Comparison of ENCODE assay signal across 21 cellular contexts in the genomic region with DNA sequence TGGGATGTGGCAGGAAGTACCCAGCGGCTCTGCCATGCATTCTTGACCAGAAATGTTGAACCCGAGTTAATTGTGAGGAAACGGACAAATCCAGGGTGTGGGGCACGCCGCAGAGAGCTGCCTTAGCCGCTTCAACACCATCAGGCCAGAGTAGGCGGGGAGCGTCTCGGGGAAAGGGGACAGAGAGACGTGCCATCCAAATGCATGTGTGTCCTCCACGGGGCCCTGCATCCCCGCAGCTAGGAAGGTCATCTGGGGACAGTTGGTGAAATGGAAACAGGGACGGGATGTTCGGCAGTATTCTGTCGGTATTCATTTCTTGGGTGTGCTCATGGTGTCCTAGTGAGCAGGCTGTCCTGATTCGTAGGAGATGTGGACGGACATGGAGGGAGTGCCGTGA.
"Had no signal": no experiment of that assay in that cellular context is flagged by ENCODE, and none has a peak within 500 bp of the region (broad histone marks: within the 10 kb centered on the region; RNA-seq: fewer than 3 reads in every experiment).

No MANE protein-coding gene starts in this region.

- H3K27ac ChIP-seq: colonic mucosa, foreskin keratinocyte, left lung, neutrophil, parathyroid adenoma, skin epidermis, tibial nerve had no signal

- H3K4me1 ChIP-seq: colonic mucosa, foreskin keratinocyte, left lung had no signal

- H3K27me3 ChIP-seq: colonic mucosa, foreskin keratinocyte, left lung, neutrophil, tibial nerve had no signal

- H3K36me3 ChIP-seq: colonic mucosa, neutrophil had no signal

- H2AFZ ChIP-seq: parathyroid adenoma had no signal

- H3K4me3 Mint-ChIP-seq: activated CD4-positive, alpha-beta memory T cell treated with anti-CD3 and anti-CD28 coated beads for 36 hours; activated naive CD8-positive, alpha-beta T cell treated with anti-CD3 and anti-CD28 coated beads, Interleukin-2, amount 10 ng/mL, durations not matched to agents 7 days and 5 days; activated T-helper 17 cell treated with anti-CD3 and anti-CD28 coated beads, Interleukin-2, amount 50 U/mL, for 72 hours; naive thymus-derived CD8-positive, alpha-beta T cell; stimulated activated naive CD8-positive, alpha-beta T cell treated with anti-CD3 and anti-CD28 coated beads, Interleukin-15, Interleukin-2, amounts not matched to agents 100 ng/mL and 50 ng/mL, for 24 hours; WTC11 had no signal

- H3K27me3 Mint-ChIP-seq: activated CD4-positive, alpha-beta memory T cell treated with anti-CD3 and anti-CD28 coated beads for 36 hours; activated naive CD8-positive, alpha-beta T cell treated with anti-CD3 and anti-CD28 coated beads, Interleukin-2, amount 10 ng/mL, durations not matched to agents 7 days and 5 days; activated T-helper 17 cell treated with anti-CD3 and anti-CD28 coated beads, Interleukin-2, amount 50 U/mL, for 72 hours; naive thymus-derived CD8-positive, alpha-beta T cell; stimulated activated naive CD8-positive, alpha-beta T cell treated with anti-CD3 and anti-CD28 coated beads, Interleukin-15, Interleukin-2, amounts not matched to agents 100 ng/mL and 50 ng/mL, for 24 hours had no signal

- H3K4me1 Mint-ChIP-seq: WTC11 had no signal

- H3K9ac ChIP-seq: parathyroid adenoma had no signal

- ATAC-seq: activated T-helper 17 cell treated with anti-CD3 and anti-CD28 coated beads, Interleukin-2, amount 50 U/mL, for 72 hours; foreskin keratinocyte; left lung; naive thymus-derived CD8-positive, alpha-beta T cell; WTC11 had no signal

- DNase-seq: activated CD4-positive, alpha-beta memory T cell treated with anti-CD3 and anti-CD28 coated beads for 36 hours; activated CD4-positive, alpha-beta T cell treated with anti-CD3 and anti-CD28 coated beads for 4 hours; activated naive CD4-positive, alpha-beta T cell treated with Interleukin-2 at 50 U/mL for 16 hours; activated naive CD8-positive, alpha-beta T cell treated with anti-CD3 and anti-CD28 coated beads, Interleukin-2, amount 10 ng/mL, durations not matched to agents 7 days and 5 days; activated T-cell treated with anti-CD3 and anti-CD28 coated beads, Interleukin-2, amount 50 U/mL, for 1 hour; amygdala; caudate nucleus; colonic mucosa; foreskin keratinocyte; glutamatergic neuron; kidney; mesenchymal stem cell; naive thymus-derived CD8-positive, alpha-beta T cell had no signal

- H3K4me3 ChIP-seq: colonic mucosa, left lung, skin epidermis, tibial nerve had no signal

- H3K9me3 ChIP-seq: colonic mucosa, neutrophil had no signal

- H3K27ac Mint-ChIP-seq: activated CD4-positive, alpha-beta memory T cell treated with anti-CD3 and anti-CD28 coated beads for 36 hours; activated naive CD8-positive, alpha-beta T cell treated with anti-CD3 and anti-CD28 coated beads, Interleukin-2, amount 10 ng/mL, durations not matched to agents 7 days and 5 days; activated T-helper 17 cell treated with anti-CD3 and anti-CD28 coated beads, Interleukin-2, amount 50 U/mL, for 72 hours; stimulated activated naive CD8-positive, alpha-beta T cell treated with anti-CD3 and anti-CD28 coated beads, Interleukin-15, Interleukin-2, amounts not matched to agents 100 ng/mL and 50 ng/mL, for 24 hours; WTC11 had no signal
